In genomic region chr21:36639769-36640168, GRCh38 we compare ENCODE assay signal across 18 cellular contexts. TPM values are rescaled to one million over a fixed set of nuclear protein-coding genes. Genes with fewer than 3 reads are reported as not detected.
"Had no signal": no experiment of that assay in that cellular context is flagged by ENCODE, and none has a peak within 500 bp of the region (broad histone marks: within the 10 kb centered on the region; RNA-seq: fewer than 3 reads in every experiment).

No MANE protein-coding gene starts in this region.

- ATAC-seq: activated T-helper 17 cell treated with anti-CD3 and anti-CD28 coated beads, Interleukin-2, amount 50 U/mL, for 72 hours; heart left ventricle; left cardiac atrium; lower lobe of right lung; stimulated activated effector memory CD8-positive, alpha-beta T cell treated with anti-CD3 and anti-CD28 coated beads, Interleukin-12 subunit alpha, Interleukin-12 subunit beta, amount 100 ng/mL, for 72 hours had no signal

- DNase-seq: activated CD4-positive, CD25-positive, alpha-beta regulatory T cell treated with anti-CD3 and anti-CD28 coated beads, Interleukin-2, amount 50 U/mL, for 72 hours; activated naive CD4-positive, alpha-beta T cell treated with Interleukin-2 at 50 U/mL for 16 hours; anterior cingulate cortex; effector CD8-positive, alpha-beta T cell; heart left ventricle; left cardiac atrium; lower lobe of right lung; naive B cell; pancreas; sigmoid colon; stimulated activated CD4-positive, alpha-beta T cell treated with anti-CD3 and anti-CD28 coated beads, Interleukin-12 subunit alpha, Interleukin-12 subunit beta, amount 100 ng/mL, for 4 hours; stimulated activated CD4-positive, alpha-beta T cell treated with anti-CD3 and anti-CD28 coated beads, Interleukin-2, amount 100 ng/mL, for 24 hours; T1000 had no signal

- H3K36me3 Mint-ChIP-seq: stimulated activated effector memory CD8-positive, alpha-beta T cell treated with anti-CD3 and anti-CD28 coated beads, Interleukin-12 subunit alpha, Interleukin-12 subunit beta, amount 100 ng/mL, for 72 hours had no signal

- H3K4me3 ChIP-seq: heart left ventricle, lower lobe of right lung, pancreas, sigmoid colon had no signal

- H3K4me1 ChIP-seq: lower lobe of right lung, sigmoid colon had no signal

- H3K36me3 ChIP-seq: heart left ventricle, lower lobe of right lung, pancreas, sigmoid colon had no signal

- H3K27ac Mint-ChIP-seq: activated T-helper 17 cell treated with anti-CD3 and anti-CD28 coated beads, Interleukin-2, amount 50 U/mL, for 72 hours; naive B cell; stimulated activated effector memory CD8-positive, alpha-beta T cell treated with anti-CD3 and anti-CD28 coated beads, Interleukin-12 subunit alpha, Interleukin-12 subunit beta, amount 100 ng/mL, for 72 hours had no signal

- H3K4me3 Mint-ChIP-seq: activated T-helper 17 cell treated with anti-CD3 and anti-CD28 coated beads, Interleukin-2, amount 50 U/mL, for 72 hours; stimulated activated effector memory CD8-positive, alpha-beta T cell treated with anti-CD3 and anti-CD28 coated beads, Interleukin-12 subunit alpha, Interleukin-12 subunit beta, amount 100 ng/mL, for 72 hours had no signal

- H3K4me1 Mint-ChIP-seq: activated T-helper 17 cell treated with anti-CD3 and anti-CD28 coated beads, Interleukin-2, amount 50 U/mL, for 72 hours; naive B cell; stimulated activated effector memory CD8-positive, alpha-beta T cell treated with anti-CD3 and anti-CD28 coated beads, Interleukin-12 subunit alpha, Interleukin-12 subunit beta, amount 100 ng/mL, for 72 hours had no signal

- H3K9me3 ChIP-seq: pancreas had no signal

- H3K27ac ChIP-seq: heart left ventricle, lower lobe of right lung, pancreas, sigmoid colon had no signal

- H3K27me3 ChIP-seq: sigmoid colon had no signal

RNA-seq across cellular contexts. Expression of gene SIM2, which starts 59.1 kb away (rescaled TPM):
- total RNA-seq: activated CD8-positive, alpha-beta memory T cell treated with anti-CD3 and anti-CD28 coated beads for 36 hours; frontal cortex; left cardiac atrium; lower lobe of right lung; mononuclear cell; sigmoid colon had no signal
